8 cellular contexts compared by ENCODE assay signal in the genomic region with DNA sequence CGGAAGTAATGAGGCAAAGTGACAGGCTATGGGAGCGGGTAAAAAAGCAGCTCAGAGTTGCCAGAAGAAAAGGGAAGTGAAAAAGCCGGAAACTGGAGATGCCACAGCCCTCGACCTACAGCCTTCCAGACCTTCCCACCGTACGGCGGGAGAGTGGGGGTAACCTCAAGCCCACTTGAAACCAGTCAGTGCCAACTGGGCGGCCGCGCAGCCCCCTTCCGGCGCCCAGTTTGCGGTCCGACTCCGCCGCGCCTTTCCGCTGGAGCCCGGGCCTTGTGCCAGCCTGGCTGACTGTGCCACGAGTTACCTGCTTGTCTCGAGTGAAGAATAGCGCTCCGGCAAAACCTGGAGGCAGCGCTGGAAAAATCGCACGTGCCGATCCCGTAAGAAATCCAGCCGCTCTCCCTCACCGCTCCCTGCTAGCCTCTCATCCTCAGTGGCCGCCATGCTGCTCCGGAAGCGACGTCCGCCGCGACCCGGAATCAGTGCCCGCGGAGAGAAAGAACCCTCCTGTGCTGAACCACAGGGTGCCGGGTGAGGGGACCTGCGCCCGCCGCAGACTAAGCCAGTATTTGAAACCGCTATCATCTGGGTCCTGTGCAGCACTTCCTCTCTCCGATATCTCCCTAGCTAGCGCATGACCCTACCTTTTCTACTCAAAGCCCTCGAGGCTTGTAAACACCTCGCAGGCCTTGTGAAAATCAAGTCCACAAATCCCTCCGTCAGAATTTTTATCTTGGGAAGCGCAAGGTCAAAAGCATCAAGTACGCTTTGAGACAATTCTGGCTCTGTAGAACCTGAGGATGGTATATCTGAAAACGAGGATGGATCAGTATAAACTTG. TPM values are rescaled to one million over a fixed set of nuclear protein-coding genes. Genes with fewer than 3 reads are reported as not detected.
A peak's percentile ranks its signal among the peaks of the same experiment; 100 is the strongest.
DNase-seq lines count a peak whose midpoint lies in the region; ATAC-seq and TF ChIP-seq lines count a peak whose summit lies in the region.

Gene PGGT1B (minus strand): TSS at position 473 of the 843 bp plus-strand sequence. CDS start 26 bp downstream, at position 447.

- in situ Hi-C loops in Panc1 (cut with HindIII; ENCODE audit: low pct_unique_long_range_greater_than_20kb, low sequenced_read_pairs), result no loop called here

- peak within 1 kb of the TSS; percentile 67; the same call in 1 of the 2 replicates for H3K27ac ChIP-seq in HUES6 (ENCODE audit: low read depth, low read length)
- peak within 1 kb of the TSS; percentile 95 for H3K27ac ChIP-seq in Panc1 (ENCODE audit: low read length)
- H3K27ac ChIP-seq in esophagus (ENCODE audit: low read depth in 2 of 2, low read length in 1 of 2), result peak within 1 kb of the TSS; percentile 82 to 91

- no peaks in the 10 kb centered on the region for H3K27me3 Mint-ChIP-seq in activated T-cell treated with anti-CD3 and anti-CD28 coated beads, Interleukin-2, amount 50 U/mL, for 24 hours

- TF ChIP-seq CTCF in Panc1 (IDR thresholded peaks at IDR 0.05), result no peak

- H3K27ac Mint-ChIP-seq in activated T-cell treated with anti-CD3 and anti-CD28 coated beads, Interleukin-2, amount 50 U/mL, for 24 hours, result peak within 1 kb of the TSS; percentile 87

- H3K4me1 Mint-ChIP-seq in activated T-cell treated with anti-CD3 and anti-CD28 coated beads, Interleukin-2, amount 50 U/mL, for 24 hours (ENCODE audit: low read depth), result peaks cover 48% of the 10 kb centered on the region

- 0 out of 2 replicates have a peak, but pooled peaks cover 15% of the 10 kb centered on the region for H3K4me1 ChIP-seq in HUES6 (ENCODE audit: control insufficient read depth, insufficient read depth, low read length)
- H3K4me1 ChIP-seq in Panc1 (ENCODE audit: control insufficient read depth, insufficient read depth, low read length), result peaks cover 20% of the 10 kb centered on the region
- H3K4me1 ChIP-seq in esophagus (ENCODE audit: control insufficient read depth in 2 of 2, insufficient read depth in 2 of 2, low read length in 1 of 2), result no peaks in the 10 kb centered on the region
- H3K4me1 ChIP-seq in mucosa of stomach (ENCODE audit: control insufficient read depth, insufficient read depth, low read length), result peaks cover 9% of the 10 kb centered on the region

- H3K4me3 Mint-ChIP-seq in activated T-cell treated with anti-CD3 and anti-CD28 coated beads, Interleukin-2, amount 50 U/mL, for 24 hours, result peak within 1 kb of the TSS; percentile 86

- peak; percentile 86 for DNase-seq in D341Med (ENCODE audit: low spot score)
- peak; percentile 61 for DNase-seq in Panc1 (ENCODE audit: low read depth, low spot score)
- DNase-seq in activated T-cell treated with anti-CD3 and anti-CD28 coated beads, Interleukin-2, amount 50 U/mL, for 24 hours, result peak; percentile 86
- peak; percentile 36 to 53 for DNase-seq in stimulated activated CD8-positive, alpha-beta memory T cell treated with anti-CD3 and anti-CD28 coated beads, Interleukin-7, amount 100 ng/mL, for 1 hour (ENCODE audit: low read depth in 2 of 2)

- POLR2A ChIA-PET in Panc1 (lab: Charles Lee), result interaction anchor here (0.6 kb wide), 2 partner anchors 20 to 1163 kb away, joined by 5 read pairs; no protein-coding TSS in a partner anchor

- no peaks in the 10 kb centered on the region for H3K9me3 Mint-ChIP-seq in activated T-cell treated with anti-CD3 and anti-CD28 coated beads, Interleukin-2, amount 50 U/mL, for 24 hours

- H3K4me3 ChIP-seq in HUES6 (ENCODE audit: low read depth, low read length) (peak within 1 kb of the TSS; percentile 91), Panc1 (ENCODE audit: low read depth in 2 of 2, low read length in 2 of 2) (peak within 1 kb of the TSS; percentile 62 to 78), esophagus (ENCODE audit: low read depth in 1 of 2, low read length in 2 of 2) (peak within 1 kb of the TSS; percentile 87 to 99), mucosa of stomach (ENCODE audit: low read length) (peak within 1 kb of the TSS; percentile 39)

- peaks cover 13% of the 10 kb centered on the region for H3K36me3 ChIP-seq in HUES6 (ENCODE audit: control insufficient read depth, insufficient read depth, low read length)
- H3K36me3 ChIP-seq in Panc1 (ENCODE audit: control insufficient read depth, insufficient read depth, low read length), result no peaks in the 10 kb centered on the region; the same call in 1 of the 2 replicates
- H3K36me3 ChIP-seq in esophagus (ENCODE audit: control insufficient read depth in 2 of 2, insufficient read depth in 2 of 2, low read length in 1 of 2), result no peaks in the 10 kb centered on the region
- no peaks in the 10 kb centered on the region for H3K36me3 ChIP-seq in mucosa of stomach (ENCODE audit: control insufficient read depth, insufficient read depth, low read length)

- no TSS peak for BruUV-seq in Panc1 (replicated peaks; lab: Mats Ljungman, UMichigan)

- WGBS in esophagus, 2 donors, result 3 to 4% methylated on average over 53 of the region's 53 CpGs

- CTCF ChIA-PET in Panc1 (lab: Charles Lee), result interaction anchor here (0.6 kb wide), 1 partner anchor 312 kb away, joined by 4 read pairs; no protein-coding TSS in a partner anchor

- peaks cover 27% of the 10 kb centered on the region for H3K36me3 Mint-ChIP-seq in activated T-cell treated with anti-CD3 and anti-CD28 coated beads, Interleukin-2, amount 50 U/mL, for 24 hours (ENCODE audit: low read depth)

- peak; percentile 87 for ATAC-seq in GM21390 (IDR thresholded peaks at IDR 0.05; ENCODE audit: unreplicated experiment)
- peak; percentile 99 for ATAC-seq in Panc1

- no peaks in the 10 kb centered on the region for H3K27me3 ChIP-seq in HUES6 (ENCODE audit: control insufficient read depth, insufficient read depth, low read length)
- H3K27me3 ChIP-seq in Panc1 (ENCODE audit: control insufficient read depth, insufficient read depth, low read length), result no peaks in the 10 kb centered on the region
- no peaks in the 10 kb centered on the region for H3K27me3 ChIP-seq in esophagus (ENCODE audit: control insufficient read depth in 1 of 2, insufficient read depth in 2 of 2, low read length in 2 of 2)
- H3K27me3 ChIP-seq in mucosa of stomach (ENCODE audit: control insufficient read depth, insufficient read depth, low read length), result no peaks in the 10 kb centered on the region

- H3K9ac ChIP-seq in HUES6 (ENCODE audit: low read length) (peak within 1 kb of the TSS; percentile 91), mucosa of stomach (ENCODE audit: low read length) (peak within 1 kb of the TSS; percentile 93)

- H3K9me3 ChIP-seq in HUES6 (ENCODE audit: control insufficient read depth, insufficient read depth, low read depth, low read length) (no peaks in the 10 kb centered on the region), Panc1 (ENCODE audit: control insufficient read depth, insufficient read depth, low read depth, low read length) (no peaks in the 10 kb centered on the region; the same call in 1 of the 2 replicates), esophagus (ENCODE audit: control insufficient read depth in 2 of 2, insufficient read depth in 1 of 2, low read depth in 1 of 2, low read length in 1 of 2) (no peaks in the 10 kb centered on the region), mucosa of stomach (ENCODE audit: control insufficient read depth, low read length) (no peaks in the 10 kb centered on the region)

- intact Hi-C loops in Panc1 (cut with micrococcal nuclease; ENCODE audit: unreplicated experiment), result no loop called here

RNA-seq across cellular contexts. Expression of gene PGGT1B, which starts in this region (rescaled TPM):
- total RNA-seq in Panc1 (2021; ENCODE audit: unreplicated experiment), result 37.7 TPM
- polyA plus RNA-seq in Panc1 (2012; ENCODE audit: insufficient read length), result 11.1 TPM
- 1 to 10 TPM; 2.0 to 5.9 TPM for polyA plus RNA-seq in esophagus

Comparison
In these comparisons a context has a peak if more than half of its experiments do, and no peak if none do; other contexts are left out.
1. Peak in every context shown above with its lines: DNase-seq, ATAC-seq, H3K4me3 ChIP-seq and H3K27ac ChIP-seq.
2. H3K4me3 ChIP-seq: peak in every context shown above with its lines; median percentile 93 in esophagus; 91 in HUES6; 70 in Panc1; 39 in mucosa of stomach.